Comparison of ENCODE assay signal across 8 cellular contexts in genomic region chr6:130020892-130021483, GRCh38. TPM values are rescaled to one million over a fixed set of nuclear protein-coding genes. Genes with fewer than 3 reads are reported as not detected.
DNase-seq lines count a peak whose midpoint lies in the region; ATAC-seq and TF ChIP-seq lines count a peak whose summit lies in the region.

No MANE protein-coding gene starts in this region.

- no peaks in the 10 kb centered on the region for H3K4me1 ChIP-seq in ascending aorta
- no peaks in the 10 kb centered on the region for H3K4me1 ChIP-seq in right cardiac atrium (ENCODE audit: control insufficient read depth, insufficient read depth, low read length)
- H3K4me1 ChIP-seq in vagina: peaks cover 16% of the 10 kb centered on the region

- DNase-seq in NCI-H1048 (lab: John Stamatoyannopoulos, UW) (peak; percentile 74), T-helper 1 cell (peak; percentile 39 to 86 (median 65)), ascending aorta (ENCODE audit: low spot score in 2 of 2) (peak; percentile 45 to 92), right cardiac atrium (peak; percentile 73 to 85 (median 83)), pulmonary artery endothelial cell (ENCODE audit: low read depth, low spot score) (peak; percentile 77), vagina (ENCODE audit: extremely low spot score in 2 of 2) (peak in 1 of 2 donors; percentile 96)

- TF ChIP-seq POLR2A in vagina (IDR thresholded peaks at IDR 0.05): peak in 1 of 2 donors; percentile 21

- ATAC-seq in HG02623 (IDR thresholded peaks at IDR 0.05; ENCODE audit: unreplicated experiment): peak; percentile 60
- ATAC-seq in right cardiac atrium: peak; percentile 86 to 89

- H3K9me3 ChIP-seq in ascending aorta (no peaks in the 10 kb centered on the region), right cardiac atrium (ENCODE audit: control insufficient read depth, low read length) (no peaks in the 10 kb centered on the region), vagina (no peaks in the 10 kb centered on the region)

- TF ChIP-seq CTCF in GM12873 (IDR thresholded peaks at IDR 0.05; ENCODE audit: insufficient read depth, low read depth, low read length, missing control alignments): peak; percentile 88
- TF ChIP-seq CTCF in ascending aorta (IDR thresholded peaks at IDR 0.05): peak; percentile 77 to 83 (median 79)
- TF ChIP-seq CTCF in vagina (IDR thresholded peaks at IDR 0.05): peak; percentile 59 to 77 (median 61)

- H3K4me3 ChIP-seq in ascending aorta: peak overlapping the region; percentile 79 to 93
- H3K4me3 ChIP-seq in right cardiac atrium (ENCODE audit: low read length): peak overlapping the region; percentile 99
- peak overlapping the region; percentile 92 for H3K4me3 ChIP-seq in vagina

- no peaks in the 10 kb centered on the region for H3K27me3 ChIP-seq in ascending aorta
- H3K27me3 ChIP-seq in right cardiac atrium (ENCODE audit: control insufficient read depth, insufficient read depth): no peaks in the 10 kb centered on the region
- no peaks in the 10 kb centered on the region for H3K27me3 ChIP-seq in vagina

- intact Hi-C loops in ascending aorta (cut with DNase I) (loop anchor here (2.0 to 5.0 kb wide), 2 partner anchors 422 to 524 kb away; no protein-coding TSS in a partner anchor), right cardiac atrium (cut with DNase I) (loop anchor here in 3 of 4 donors (10.0 kb wide), 2 partner anchors 416 to 426 kb away; no protein-coding TSS in a partner anchor), vagina (cut with DNase I) (loop anchor here (10.0 kb wide), 1 partner anchor 426 kb away; no protein-coding TSS in a partner anchor)

- 2% methylated on average over 27 of the region's 27 CpGs for WGBS in right cardiac atrium

- peak overlapping the region; percentile 70 to 82 for H3K27ac ChIP-seq in ascending aorta
- H3K27ac ChIP-seq in right cardiac atrium (ENCODE audit: low read length): peak overlapping the region; percentile 72
- H3K27ac ChIP-seq in vagina: peak overlapping the region; percentile 97

- H3K36me3 ChIP-seq in ascending aorta: no peaks in the 10 kb centered on the region
- H3K36me3 ChIP-seq in vagina: no peaks in the 10 kb centered on the region

RNA-seq across cellular contexts. Expression of gene L3MBTL3, which starts 2.6 kb away (rescaled TPM):
- total RNA-seq in ascending aorta (2.0 TPM), right cardiac atrium (1 to 10 TPM; 3.4 to 4.1 (median 3.7) TPM), pulmonary artery endothelial cell (57.9 and 68.6 TPM in 2 replicates), vagina (19.6 TPM)
- polyA plus RNA-seq in right cardiac atrium: 1.4 TPM
